2 cellular contexts compared by ENCODE assay signal in the genomic region with DNA sequence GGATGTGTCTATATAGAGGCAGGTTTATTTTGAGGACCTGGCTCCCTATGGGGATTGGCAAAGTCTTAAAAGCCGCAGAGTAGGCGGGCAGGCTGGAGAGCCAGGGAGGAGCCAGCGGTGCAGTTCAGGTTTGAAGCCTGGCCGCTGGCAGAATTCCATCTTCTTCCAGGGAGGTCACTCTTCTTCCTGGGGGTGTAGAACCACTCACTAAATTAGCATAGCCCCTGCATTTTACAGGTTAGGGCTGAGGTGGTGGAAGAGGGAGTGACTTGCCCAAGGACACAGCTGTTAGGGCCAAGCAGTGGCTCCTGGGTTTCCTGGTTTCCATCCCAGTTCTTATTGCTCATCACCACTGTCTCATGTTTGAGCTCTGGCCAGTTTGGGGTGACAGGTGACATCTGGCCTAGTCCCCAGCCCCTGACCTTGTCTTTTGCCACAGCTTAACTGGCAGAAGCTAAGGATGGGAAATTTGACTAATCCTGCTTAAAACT.
TF ChIP-seq lines count a peak whose summit lies in the region.

No MANE protein-coding gene starts in this region.

TF ChIP-seq in A549, 52 proteins besides CTCF, POLR2A, EP300 and RAD21:
- TF ChIP-seq TP53 (CRISPR knock-in tag; IDR thresholded peaks at IDR 0.05) (no peak), ZFP36 (IDR thresholded peaks at IDR 0.05; ENCODE audit: borderline replicate concordance, partially characterized antibody) (no peak)

TF ChIP-seq in K562, 482 proteins besides CTCF, POLR2A, EP300 and RAD21:
- TF ChIP-seq ESRRB (CRISPR knock-in tag; IDR thresholded peaks at IDR 0.05; ENCODE audit: borderline replicate concordance) (no peak), BRD9 (IDR thresholded peaks at IDR 0.05; ENCODE audit: low read depth, partially characterized antibody) (no peak), FOXA1 (IDR thresholded peaks at IDR 0.05; ENCODE audit: borderline replicate concordance) (no peak), L3MBTL2 (IDR thresholded peaks at IDR 0.05) (no peak), ILF3 (IDR thresholded peaks at IDR 0.05; ENCODE audit: borderline replicate concordance) (no peak), YBX1 (IDR thresholded peaks at IDR 0.05) (no peak), STAG1 (CRISPR knock-in tag; IDR thresholded peaks at IDR 0.05; ENCODE audit: borderline replicate concordance) (no peak), GABPA (tag; conservative IDR thresholded peaks at IDR 0.05; ENCODE audit: low read depth) (0 out of 2 replicates have a peak, but pooled peaks have one; percentile 1), C11orf30 (IDR thresholded peaks at IDR 0.05; ENCODE audit: low read depth) (no peak), ZNF707 (CRISPR knock-in tag; conservative IDR thresholded peaks at IDR 0.05) (no peak), ZNF146 (CRISPR knock-in tag; IDR thresholded peaks at IDR 0.05; ENCODE audit: unreplicated experiment) (no peak), GTF2E2 (tag; IDR thresholded peaks at IDR 0.05) (0 out of 2 replicates have a peak, but pooled peaks have one; percentile 25), KLF1 (tag; IDR thresholded peaks at IDR 0.05) (no peak), RFX7 (CRISPR knock-in tag; IDR thresholded peaks at IDR 0.05) (no peak), TGIF2 (CRISPR knock-in tag; IDR thresholded peaks at IDR 0.05) (no peak), POLR2G (IDR thresholded peaks at IDR 0.05; ENCODE audit: low read depth, low read length) (no peak), SP1 (CRISPR knock-in tag; IDR thresholded peaks at IDR 0.05) (0 out of 2 replicates have a peak, but pooled peaks have one; percentile 12), ZNF134 (CRISPR knock-in tag; conservative IDR thresholded peaks at IDR 0.05) (no peak)
- TF ChIP-seq, protein P1, sequence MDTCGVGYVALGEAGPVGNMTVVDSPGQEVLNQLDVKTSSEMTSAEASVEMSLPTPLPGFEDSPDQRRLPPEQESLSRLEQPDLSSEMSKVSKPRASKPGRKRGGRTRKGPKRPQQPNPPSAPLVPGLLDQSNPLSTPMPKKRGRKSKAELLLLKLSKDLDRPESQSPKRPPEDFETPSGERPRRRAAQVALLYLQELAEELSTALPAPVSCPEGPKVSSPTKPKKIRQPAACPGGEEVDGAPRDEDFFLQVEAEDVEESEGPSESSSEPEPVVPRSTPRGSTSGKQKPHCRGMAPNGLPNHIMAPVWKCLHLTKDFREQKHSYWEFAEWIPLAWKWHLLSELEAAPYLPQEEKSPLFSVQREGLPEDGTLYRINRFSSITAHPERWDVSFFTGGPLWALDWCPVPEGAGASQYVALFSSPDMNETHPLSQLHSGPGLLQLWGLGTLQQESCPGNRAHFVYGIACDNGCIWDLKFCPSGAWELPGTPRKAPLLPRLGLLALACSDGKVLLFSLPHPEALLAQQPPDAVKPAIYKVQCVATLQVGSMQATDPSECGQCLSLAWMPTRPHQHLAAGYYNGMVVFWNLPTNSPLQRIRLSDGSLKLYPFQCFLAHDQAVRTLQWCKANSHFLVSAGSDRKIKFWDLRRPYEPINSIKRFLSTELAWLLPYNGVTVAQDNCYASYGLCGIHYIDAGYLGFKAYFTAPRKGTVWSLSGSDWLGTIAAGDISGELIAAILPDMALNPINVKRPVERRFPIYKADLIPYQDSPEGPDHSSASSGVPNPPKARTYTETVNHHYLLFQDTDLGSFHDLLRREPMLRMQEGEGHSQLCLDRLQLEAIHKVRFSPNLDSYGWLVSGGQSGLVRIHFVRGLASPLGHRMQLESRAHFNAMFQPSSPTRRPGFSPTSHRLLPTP (IDR thresholded peaks at IDR 0.05; ENCODE audit: borderline replicate concordance, extremely low read depth, insufficient read length) = no peak
- TF ChIP-seq, protein P2, sequence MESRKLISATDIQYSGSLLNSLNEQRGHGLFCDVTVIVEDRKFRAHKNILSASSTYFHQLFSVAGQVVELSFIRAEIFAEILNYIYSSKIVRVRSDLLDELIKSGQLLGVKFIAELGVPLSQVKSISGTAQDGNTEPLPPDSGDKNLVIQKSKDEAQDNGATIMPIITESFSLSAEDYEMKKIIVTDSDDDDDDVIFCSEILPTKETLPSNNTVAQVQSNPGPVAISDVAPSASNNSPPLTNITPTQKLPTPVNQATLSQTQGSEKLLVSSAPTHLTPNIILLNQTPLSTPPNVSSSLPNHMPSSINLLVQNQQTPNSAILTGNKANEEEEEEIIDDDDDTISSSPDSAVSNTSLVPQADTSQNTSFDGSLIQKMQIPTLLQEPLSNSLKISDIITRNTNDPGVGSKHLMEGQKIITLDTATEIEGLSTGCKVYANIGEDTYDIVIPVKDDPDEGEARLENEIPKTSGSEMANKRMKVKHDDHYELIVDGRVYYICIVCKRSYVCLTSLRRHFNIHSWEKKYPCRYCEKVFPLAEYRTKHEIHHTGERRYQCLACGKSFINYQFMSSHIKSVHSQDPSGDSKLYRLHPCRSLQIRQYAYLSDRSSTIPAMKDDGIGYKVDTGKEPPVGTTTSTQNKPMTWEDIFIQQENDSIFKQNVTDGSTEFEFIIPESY (CRISPR knock-in tag; IDR thresholded peaks at IDR 0.05) = no peak
- TF ChIP-seq, protein P3, sequence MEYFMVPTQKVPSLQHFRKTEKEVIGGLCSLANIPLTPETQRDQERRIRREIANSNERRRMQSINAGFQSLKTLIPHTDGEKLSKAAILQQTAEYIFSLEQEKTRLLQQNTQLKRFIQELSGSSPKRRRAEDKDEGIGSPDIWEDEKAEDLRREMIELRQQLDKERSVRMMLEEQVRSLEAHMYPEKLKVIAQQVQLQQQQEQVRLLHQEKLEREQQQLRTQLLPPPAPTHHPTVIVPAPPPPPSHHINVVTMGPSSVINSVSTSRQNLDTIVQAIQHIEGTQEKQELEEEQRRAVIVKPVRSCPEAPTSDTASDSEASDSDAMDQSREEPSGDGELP (CRISPR knock-in tag; IDR thresholded peaks at IDR 0.05; ENCODE audit: borderline replicate concordance) = peak; percentile 45; the same call in 1 of the 2 replicates
